ENCODE assay signal across 8 cellular contexts in genomic region chr17:74862108-74862901, GRCh38. TPM values are rescaled to one million over a fixed set of nuclear protein-coding genes. Genes with fewer than 3 reads are reported as not detected.
DNase-seq lines count a peak whose midpoint lies in the region; ATAC-seq and TF ChIP-seq lines count a peak whose summit lies in the region.

No MANE protein-coding gene starts in this region.

- H2AFZ ChIP-seq in H9 (ENCODE audit: low read length): no peak overlapping the region
- no peak overlapping the region for H2AFZ ChIP-seq in SK-N-SH (ENCODE audit: low read depth)

- no peaks in the 10 kb centered on the region for H3K79me1 ChIP-seq in H9 (ENCODE audit: insufficient read depth, low read depth, low read length, poor library complexity, severe bottlenecking)

- peaks cover 14 to 18% of the 10 kb centered on the region in 2 experiments for H3K4me1 Mint-ChIP-seq in H9
- peaks cover 12% of the 10 kb centered on the region for H3K4me1 Mint-ChIP-seq in activated naive CD8-positive, alpha-beta T cell (ENCODE audit: low read depth)

- no peak overlapping the region; a peak in 1 of 4 replicates for H3K4me3 ChIP-seq in SK-N-SH (ENCODE audit: low read depth in 2 of 2, low read length in 1 of 2)
- H3K4me3 ChIP-seq in left ventricle myocardium inferior: peak overlapping the region; percentile 60
- peak overlapping the region in 2 of 4 donors; percentile 28 to 51 for H3K4me3 ChIP-seq in gastrocnemius medialis

- H3K27ac Mint-ChIP-seq in H9: no peak overlapping the region
- H3K27ac Mint-ChIP-seq in activated naive CD8-positive, alpha-beta T cell: no peak overlapping the region

- H4K20me1 ChIP-seq in H9 (ENCODE audit: control insufficient read depth, insufficient read depth, insufficient read length) (no peaks in the 10 kb centered on the region), SK-N-SH (ENCODE audit: insufficient read depth) (peaks cover 28% of the 10 kb centered on the region)

- POLR2A ChIA-PET in SK-N-SH (lab: Yijun Ruan, JAX): interaction anchor here (0.8 to 3.8 kb wide), 4 partner anchors 10 to 149 kb away, joined by 3 to 14 read pairs (median 7); partner anchors contain the start of gene FDXR

- H3K9me2 ChIP-seq in SK-N-SH: no peaks in the 10 kb centered on the region

- H3K27ac ChIP-seq in H9 (ENCODE audit: insufficient read length, low read depth, low read length) (no peak overlapping the region), SK-N-SH (ENCODE audit: low read depth in 2 of 2, low read length in 1 of 2) (no peak overlapping the region), left ventricle myocardium inferior (replicated peaks) (no peak overlapping the region), gastrocnemius medialis (peak overlapping the region in 1 of 4 donors; percentile 21)

- no peak overlapping the region for H4K91ac ChIP-seq in H9 (ENCODE audit: insufficient read length, low read depth, low read length)

- no peak overlapping the region for H2AK5ac ChIP-seq in H9 (ENCODE audit: insufficient read length, low read length)

- peaks cover 10 to 26% of the 10 kb centered on the region in 2 experiments for H3K36me3 ChIP-seq in SK-N-SH (replicated peaks in 1 of 2; ENCODE audit: control insufficient read depth in 1 of 2, insufficient read depth in 2 of 2, low read length in 1 of 2)
- no peaks in the 10 kb centered on the region for H3K36me3 ChIP-seq in left ventricle myocardium inferior
- no peaks in the 10 kb centered on the region for H3K36me3 ChIP-seq in gastrocnemius medialis

- no peak for TF ChIP-seq EP300 in SK-N-SH (IDR thresholded peaks at IDR 0.05; ENCODE audit: borderline replicate concordance in 1 of 2, low read depth in 1 of 2, low read length in 1 of 2)

- no peak for TF ChIP-seq POLR2A in gastrocnemius medialis (IDR thresholded peaks at IDR 0.05)

- DNase-seq in Ammon's horn (ENCODE audit: low spot score) (peak; percentile 76), H9 (peak; percentile 93), SK-N-SH (peak; percentile 97), left ventricle myocardium inferior (peak; percentile 65), gastrocnemius medialis (peak in 1 of 2 donors; percentile 37), NCI-H2107 treated with DMSO at 0.1 percent for 48 hours (lab: John Stamatoyannopoulos, UW; ENCODE audit: unreplicated experiment) (no peak)

- peak; percentile 65 for TF ChIP-seq RAD21 in SK-N-SH (IDR thresholded peaks at IDR 0.05; ENCODE audit: low read length)

- no peak overlapping the region for H4K8ac ChIP-seq in H9 (replicated peaks; ENCODE audit: insufficient read length, low read depth, low read length)

- H3K36me3 Mint-ChIP-seq in H9 (ENCODE audit: insufficient read depth in 1 of 3, low read depth in 3 of 3): peaks cover 3 to 16% (median 15%) of the 10 kb centered on the region in 3 experiments; a peak in 4 of 7 replicates
- peaks cover 5% of the 10 kb centered on the region for H3K36me3 Mint-ChIP-seq in activated naive CD8-positive, alpha-beta T cell

- no peak overlapping the region for H3K9ac ChIP-seq in H9 (ENCODE audit: extremely low read depth, insufficient read length, low read length)
- H3K9ac ChIP-seq in SK-N-SH: no peak overlapping the region

- H3K18ac ChIP-seq in H9 (ENCODE audit: insufficient read length, low read depth, low read length): no peak overlapping the region

- H3K56ac ChIP-seq in H9 (ENCODE audit: insufficient read length, low read depth, low read length): no peak overlapping the region

- CTCF ChIA-PET in SK-N-SH (lab: Yijun Ruan, JAX): interaction anchor here (0.6 to 98.1 kb wide), 39 partner anchors 3 to 494 kb away, joined by 3 to 3869 read pairs (median 4); partner anchors contain the start of genes FADS6, FDXR, GRIN2C and MRPL58

- H3K4me1 ChIP-seq in H9 (ENCODE audit: insufficient read depth, low read length) (0 out of 2 replicates have a peak, but pooled peaks cover 2% of the 10 kb centered on the region), SK-N-SH (ENCODE audit: control insufficient read depth in 1 of 2, insufficient read depth in 2 of 2, low read depth in 1 of 2, low read length in 1 of 2) (peaks cover 0 to 12% of the 10 kb centered on the region in 2 experiments; a peak in 2 of 4 replicates), left ventricle myocardium inferior (peaks cover 35% of the 10 kb centered on the region), gastrocnemius medialis (peaks cover 0 to 22% of the 10 kb centered on the region in 2 donors)

- H3K79me2 ChIP-seq in H9 (ENCODE audit: insufficient read depth, low read length) (no peaks in the 10 kb centered on the region), SK-N-SH (ENCODE audit: insufficient read depth) (no peaks in the 10 kb centered on the region)

- H3K27me3 Mint-ChIP-seq in H9 (ENCODE audit: low read depth): peaks cover 48% of the 10 kb centered on the region
- peaks cover 13% of the 10 kb centered on the region for H3K27me3 Mint-ChIP-seq in activated naive CD8-positive, alpha-beta T cell

- no peak overlapping the region for H2BK12ac ChIP-seq in H9 (ENCODE audit: insufficient read length, low read depth, low read length)

- H3K9me3 ChIP-seq in H9 (ENCODE audit: control insufficient read depth, low read depth, low read length) (no peaks in the 10 kb centered on the region), SK-N-SH (no peaks in the 10 kb centered on the region), left ventricle myocardium inferior (replicated peaks) (no peaks in the 10 kb centered on the region), gastrocnemius medialis (no peaks in the 10 kb centered on the region)

- H3K14ac ChIP-seq in H9 (ENCODE audit: insufficient read depth, low read length): no peak overlapping the region; the same call in 1 of the 2 replicates

- H3K4ac ChIP-seq in H9 (ENCODE audit: low read depth, low read length): no peak overlapping the region

- peak; percentile 85 for TF ChIP-seq CTCF in H9 (conservative IDR thresholded peaks at IDR 0.05)
- TF ChIP-seq CTCF in SK-N-SH (IDR thresholded peaks at IDR 0.05): peak; percentile 94
- TF ChIP-seq CTCF in left ventricle myocardium inferior (IDR thresholded peaks at IDR 0.05; ENCODE audit: borderline replicate concordance): peak; percentile 78
- TF ChIP-seq CTCF in gastrocnemius medialis (IDR thresholded peaks at IDR 0.05 in 4 of 5, conservative IDR thresholded peaks at IDR 0.05 in 1 of 5): peak; percentile 38 to 75 (median 51)

- intact Hi-C loops in left ventricle myocardium inferior (cut with micrococcal nuclease) (loop anchor here (5.0 kb wide), 1 partner anchor 65 kb away; no protein-coding TSS in a partner anchor), gastrocnemius medialis (cut with DNase I; ENCODE audit: low total_unique reads) (no loop called here)

- H2BK120ac ChIP-seq in H9 (ENCODE audit: low read depth, low read length, poor library complexity, severe bottlenecking): no peak overlapping the region

- H2BK5ac ChIP-seq in H9 (ENCODE audit: insufficient read length, low read length): no peak overlapping the region

- H2BK20ac ChIP-seq in H9 (ENCODE audit: low read depth, low read length, poor library complexity, severe bottlenecking): no peak overlapping the region

- peaks cover 13% of the 10 kb centered on the region for H3K23me2 ChIP-seq in H9 (ENCODE audit: insufficient read length, low read depth, low read length, poor library complexity, severe bottlenecking)

- no peak overlapping the region for H3T11ph ChIP-seq in H9 (ENCODE audit: low read length)

- peaks cover 35% of the 10 kb centered on the region for H3K27me3 ChIP-seq in H9 (ENCODE audit: insufficient read depth, low read length)
- peaks cover 35% of the 10 kb centered on the region for H3K27me3 ChIP-seq in SK-N-SH (ENCODE audit: insufficient read depth)
- peaks cover 47% of the 10 kb centered on the region for H3K27me3 ChIP-seq in left ventricle myocardium inferior (ENCODE audit: low read depth)
- H3K27me3 ChIP-seq in gastrocnemius medialis: peaks cover 33 to 39% (median 35%) of the 10 kb centered on the region in 3 donors

- peak in 1 of 2 donors; percentile 33 for ATAC-seq in gastrocnemius medialis
- no peak for ATAC-seq in HG03039 (IDR thresholded peaks at IDR 0.05; ENCODE audit: unreplicated experiment)

- WGBS in H9 (ENCODE audit: extremely low coverage, insufficient read length, low lambda C conversion rate): no CpG with 5 or more reads among the region's 25 CpGs
- 47% methylated on average over 19 of the region's 25 CpGs for WGBS in SK-N-SH (ENCODE audit: low lambda C conversion rate)

- in situ Hi-C loops in gastrocnemius medialis (cut with MboI; ENCODE audit: low sequenced_read_pairs in 4 of 4): loop anchor here in 3 of 4 donors (10.0 to 25.0 kb wide), 3 partner anchors 68 to 475 kb away; partner anchors contain the start of gene NHERF1 (in 2 of the 3)

- H2BK15ac ChIP-seq in H9 (ENCODE audit: low read depth, low read length): no peak overlapping the region

- no peak overlapping the region for H4K5ac ChIP-seq in H9 (ENCODE audit: insufficient read length, low read depth, low read length)

- H3K4me2 ChIP-seq in H9 (ENCODE audit: insufficient read depth, insufficient read length, low read length) (peak overlapping the region; percentile 41), SK-N-SH (no peak overlapping the region)

- peak overlapping the region; percentile 39 to 65 for H3K4me3 Mint-ChIP-seq in H9
- H3K4me3 Mint-ChIP-seq in activated naive CD8-positive, alpha-beta T cell: peak overlapping the region; percentile 65

- no peaks in the 10 kb centered on the region for H3K9me3 Mint-ChIP-seq in H9
- H3K9me3 Mint-ChIP-seq in activated naive CD8-positive, alpha-beta T cell (ENCODE audit: low read depth): no peaks in the 10 kb centered on the region

- peaks cover 6% of the 10 kb centered on the region for H3F3A ChIP-seq in SK-N-SH (replicated peaks; ENCODE audit: insufficient read depth)

- H3K23ac ChIP-seq in H9 (ENCODE audit: insufficient read length, low read depth, low read length): no peak overlapping the region

RNA-seq across cellular contexts. Expression of gene GRIN2C, which starts 2.6 kb away (rescaled TPM):
- total RNA-seq in H9 (2021): 0.13 and 0.44 TPM in 2 replicates
- polyA plus RNA-seq in SK-N-SH (2012; rRNA removed): 0.39 and 0.45 TPM in 2 replicates
- 0.05 and 0.08 TPM in 2 replicates for polyA plus RNA-seq in SK-N-SH (2012; cell fraction: cytosol; rRNA removed)
- 4.1 and 9.2 TPM in 2 replicates for polyA plus RNA-seq in SK-N-SH (2012; cell fraction: nucleus; rRNA removed)
- total RNA-seq in left ventricle myocardium inferior: 0.52 TPM
- 1 to 10 TPM in 2 of 4 donors, not detected in 2; 1.2 to 1.5 TPM for total RNA-seq in gastrocnemius medialis

RNA-seq across cellular contexts. Expression of gene FDXR, which starts 10.5 kb away (rescaled TPM):
- total RNA-seq in H9 (2021) (39.7 and 43.2 TPM in 2 replicates), left ventricle myocardium inferior (5.7 TPM), gastrocnemius medialis (1 to 10 TPM; 2.1 to 6.0 (median 3.2) TPM)
- 86.7 and 89.5 TPM in 2 replicates for polyA plus RNA-seq in SK-N-SH (2012; rRNA removed)
- polyA plus RNA-seq in SK-N-SH (2012; cell fraction: cytosol; rRNA removed): 38.8 and 57.6 TPM in 2 replicates
- polyA plus RNA-seq in SK-N-SH (2012; cell fraction: nucleus; rRNA removed): 126 and 203 TPM in 2 replicates

RNA-seq across cellular contexts. Expression of gene FADS6, which starts 31.1 kb away (rescaled TPM):
- total RNA-seq in H9 (2021): 0.94 and 1.2 TPM in 2 replicates
- polyA plus RNA-seq in SK-N-SH (2012; rRNA removed): not detected in 2 replicates
- not detected in 2 replicates for polyA plus RNA-seq in SK-N-SH (2012; cell fraction: cytosol; rRNA removed)
- polyA plus RNA-seq in SK-N-SH (2012; cell fraction: nucleus; rRNA removed): not detected in 2 replicates
- total RNA-seq in left ventricle myocardium inferior: not detected
- total RNA-seq in gastrocnemius medialis: not detected
